In the genomic region with DNA sequence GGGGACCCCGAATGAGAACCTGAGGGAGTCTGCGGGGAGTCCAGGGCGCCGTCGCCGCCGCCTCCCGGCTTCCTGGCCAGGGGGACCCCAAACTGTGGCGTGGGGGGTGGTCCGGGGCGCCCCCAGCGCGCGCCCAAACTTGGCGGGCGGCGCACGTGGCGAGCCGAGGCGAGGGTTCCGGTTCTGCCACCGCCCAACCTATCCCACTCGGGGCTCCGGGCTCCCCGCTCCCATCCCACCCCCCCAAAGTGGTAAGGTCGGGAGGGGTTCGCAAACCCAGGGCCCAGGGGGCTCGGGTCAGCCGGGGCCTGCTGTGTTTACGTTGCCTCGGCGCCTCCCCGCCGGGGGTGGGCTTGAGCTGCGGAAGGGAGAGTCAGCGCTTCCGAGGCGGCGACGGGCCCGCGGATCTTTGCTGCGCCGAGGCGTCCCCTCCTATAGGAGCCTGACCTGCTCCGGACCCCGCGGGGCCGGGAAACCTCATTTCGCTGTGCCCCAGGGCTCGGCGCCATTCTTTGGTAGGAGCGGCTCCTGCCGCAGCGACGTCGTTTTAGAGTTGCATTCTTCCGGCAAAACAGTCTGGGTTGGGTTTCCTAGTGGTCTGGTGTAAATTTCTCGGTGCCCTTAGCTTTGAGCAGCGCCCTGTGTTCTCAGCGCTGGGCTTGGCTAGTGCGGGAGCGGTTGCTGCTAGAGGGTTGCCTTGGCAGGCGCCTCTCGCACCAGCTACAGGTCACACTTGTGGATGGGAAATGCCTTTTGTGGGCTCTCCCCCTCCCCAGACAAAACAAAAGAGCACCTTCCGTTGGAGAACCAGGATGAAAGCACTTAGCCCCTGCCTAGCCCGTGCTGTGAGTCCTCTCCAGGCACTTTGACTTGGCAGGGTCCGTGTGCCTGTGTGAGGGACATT, we compare ENCODE assay signal across 8 cellular contexts. TPM values are rescaled to one million over a fixed set of nuclear protein-coding genes. Genes with fewer than 3 reads are reported as not detected.
DNase-seq lines count a peak whose midpoint lies in the region; ATAC-seq and TF ChIP-seq lines count a peak whose summit lies in the region.

No MANE protein-coding gene starts in this region.

- intact Hi-C loops in Caco-2 (cut with micrococcal nuclease; ENCODE audit: unreplicated experiment) = loop anchor here (5.0 kb wide), 1 partner anchor 64 kb away; no protein-coding TSS in a partner anchor

- peak overlapping the region; percentile 91 for H3K4me2 ChIP-seq in mesendoderm (ENCODE audit: low read length)

- peak; percentile 20 to 23 for ATAC-seq in stimulated activated naive B cell treated with anti-CD40 and anti-IgM and Interleukin-4, amounts not matched to agents 10 μg/mL and 1 μg/mL and 100 μg/mL, for 72 hours (replicated peaks)
- no peak for ATAC-seq in GM18498 (IDR thresholded peaks at IDR 0.05; ENCODE audit: unreplicated experiment)

- no peak for TF ChIP-seq CTCF in Caco-2 (IDR thresholded peaks at IDR 0.05; ENCODE audit: insufficient read depth in 1 of 2, low read depth in 1 of 2, low read length in 1 of 2, severe bottlenecking in 1 of 2, unreplicated experiment in 1 of 2)

- H2BK120ac ChIP-seq in mesendoderm (ENCODE audit: low read depth, low read length) = peak overlapping the region; percentile 90

- H3K9ac ChIP-seq in mesendoderm (ENCODE audit: low read length) = peak overlapping the region; percentile 92

- peaks cover 18% of the 10 kb centered on the region for H3K4me1 Mint-ChIP-seq in Caco-2 (ENCODE audit: low read depth, unreplicated experiment)
- H3K4me1 Mint-ChIP-seq in activated CD4-positive, alpha-beta T cell treated with anti-CD3 and anti-CD28 coated beads, Interleukin-2, amount 10 ng/mL, durations not matched to agents 7 days and 5 days = peaks cover 46% of the 10 kb centered on the region
- peaks cover 39 to 54% of the 10 kb centered on the region in 2 donors for H3K4me1 Mint-ChIP-seq in stimulated activated naive B cell treated with anti-CD40 and anti-IgM and Interleukin-4, amounts not matched to agents 10 μg/mL and 1 μg/mL and 100 μg/mL, for 72 hours

- peak overlapping the region; percentile 82 for H3K4me3 Mint-ChIP-seq in Caco-2 (ENCODE audit: unreplicated experiment)
- H3K4me3 Mint-ChIP-seq in activated CD4-positive, alpha-beta T cell treated with anti-CD3 and anti-CD28 coated beads, Interleukin-2, amount 10 ng/mL, durations not matched to agents 7 days and 5 days = peak overlapping the region; percentile 92
- peak overlapping the region; percentile 92 to 94 for H3K4me3 Mint-ChIP-seq in stimulated activated naive B cell treated with anti-CD40 and anti-IgM and Interleukin-4, amounts not matched to agents 10 μg/mL and 1 μg/mL and 100 μg/mL, for 72 hours

- WGBS in mesendoderm (ENCODE audit: extremely low coverage, insufficient coverage, low lambda C conversion rate) = no CpG with 5 or more reads among the region's 69 CpGs

- no peaks in the 10 kb centered on the region for H3K9me3 ChIP-seq in Caco-2

- H3K4me1 ChIP-seq in Caco-2 (peaks cover 15% of the 10 kb centered on the region; the same call in 1 of the 2 replicates), mesendoderm (ENCODE audit: control insufficient read depth, low read depth, low read length) (peaks cover 8% of the 10 kb centered on the region)

- no peak overlapping the region for H2BK15ac ChIP-seq in mesendoderm (replicated peaks; ENCODE audit: low read depth)

- H3K36me3 ChIP-seq in Caco-2 (ENCODE audit: control insufficient read depth, insufficient read depth, low read length) = peaks cover 1% of the 10 kb centered on the region; the same call in 1 of the 2 replicates
- H3K36me3 ChIP-seq in mesendoderm (ENCODE audit: control insufficient read depth, insufficient read depth, low read length) = peaks cover 6% of the 10 kb centered on the region

- peak overlapping the region; percentile 87 for H3K27ac Mint-ChIP-seq in Caco-2 (ENCODE audit: unreplicated experiment)
- peak overlapping the region; percentile 94 for H3K27ac Mint-ChIP-seq in activated CD4-positive, alpha-beta T cell treated with anti-CD3 and anti-CD28 coated beads, Interleukin-2, amount 10 ng/mL, durations not matched to agents 7 days and 5 days
- peak overlapping the region; percentile 95 for H3K27ac Mint-ChIP-seq in stimulated activated naive B cell treated with anti-CD40 and anti-IgM and Interleukin-4, amounts not matched to agents 10 μg/mL and 1 μg/mL and 100 μg/mL, for 72 hours

- H3K4me3 ChIP-seq in Caco-2 (ENCODE audit: low read depth, low read length) (peak overlapping the region; percentile 84), mesendoderm (ENCODE audit: low read length) (peak overlapping the region; percentile 84)

- H3K9me3 Mint-ChIP-seq in Caco-2 (ENCODE audit: unreplicated experiment) = no peaks in the 10 kb centered on the region
- H3K9me3 Mint-ChIP-seq in activated CD4-positive, alpha-beta T cell treated with anti-CD3 and anti-CD28 coated beads, Interleukin-2, amount 10 ng/mL, durations not matched to agents 7 days and 5 days = no peaks in the 10 kb centered on the region
- no peaks in the 10 kb centered on the region for H3K9me3 Mint-ChIP-seq in stimulated activated naive B cell treated with anti-CD40 and anti-IgM and Interleukin-4, amounts not matched to agents 10 μg/mL and 1 μg/mL and 100 μg/mL, for 72 hours

- H3K27me3 ChIP-seq in Caco-2 (replicated peaks; ENCODE audit: control insufficient read depth, insufficient read depth, low read length) (no peaks in the 10 kb centered on the region), mesendoderm (ENCODE audit: insufficient read depth, low read length, poor library complexity) (no peaks in the 10 kb centered on the region)

- CTCF ChIA-PET in Caco-2 (lab: Charles Lee) = interaction anchor here (0.6 kb wide), 1 partner anchor 13 kb away, joined by 8 read pairs; no protein-coding TSS in a partner anchor
- CTCF ChIA-PET in activated CD4-positive, alpha-beta T cell treated with anti-CD3 and anti-CD28 coated beads, Interleukin-2, amount 10 ng/mL, durations not matched to agents 7 days and 5 days (lab: Charles Lee) = interaction anchor here (0.5 to 1.5 kb wide), 3 partner anchors 25 to 1972 kb away, joined by 3 to 5 read pairs (median 4); a partner anchor contains a TSS

- POLR2A ChIA-PET in Caco-2 (lab: Charles Lee) = no interaction called here
- POLR2A ChIA-PET in activated CD4-positive, alpha-beta T cell treated with anti-CD3 and anti-CD28 coated beads, Interleukin-2, amount 10 ng/mL, durations not matched to agents 7 days and 5 days (lab: Charles Lee) = interaction anchor here (1.0 kb wide), 1 partner anchor 29 kb away, joined by 3 read pairs; no protein-coding TSS in a partner anchor

- no peak overlapping the region for H2BK5ac ChIP-seq in mesendoderm (ENCODE audit: low read length)

- no peaks in the 10 kb centered on the region for H3K79me1 ChIP-seq in mesendoderm (ENCODE audit: low read length)

- H3K79me2 ChIP-seq in mesendoderm (ENCODE audit: control insufficient read depth, insufficient read depth, low read length) = peaks cover 60% of the 10 kb centered on the region

- no peak overlapping the region for H2AK5ac ChIP-seq in mesendoderm (ENCODE audit: low read length)

- no peak overlapping the region for H4K5ac ChIP-seq in mesendoderm (ENCODE audit: low read length)

- peak overlapping the region; percentile 7 for H3K23ac ChIP-seq in mesendoderm (ENCODE audit: low read length)

- H3K56ac ChIP-seq in mesendoderm (ENCODE audit: low read length) = peak overlapping the region; percentile 89

- peak overlapping the region; percentile 99 for H3K4ac ChIP-seq in mesendoderm (ENCODE audit: low read depth, low read length)

- H3K18ac ChIP-seq in mesendoderm (ENCODE audit: low read length) = peak overlapping the region; percentile 96

- peak overlapping the region; percentile 80 for H3K27ac ChIP-seq in mesendoderm (ENCODE audit: low read depth, low read length)

- peaks cover 46% of the 10 kb centered on the region for H3K36me3 Mint-ChIP-seq in Caco-2 (ENCODE audit: insufficient read depth, unreplicated experiment)
- H3K36me3 Mint-ChIP-seq in activated CD4-positive, alpha-beta T cell treated with anti-CD3 and anti-CD28 coated beads, Interleukin-2, amount 10 ng/mL, durations not matched to agents 7 days and 5 days (ENCODE audit: low read depth) = peaks cover 24% of the 10 kb centered on the region
- peaks cover 21 to 26% of the 10 kb centered on the region in 2 donors for H3K36me3 Mint-ChIP-seq in stimulated activated naive B cell treated with anti-CD40 and anti-IgM and Interleukin-4, amounts not matched to agents 10 μg/mL and 1 μg/mL and 100 μg/mL, for 72 hours

- peak overlapping the region; percentile 94 for H4K8ac ChIP-seq in mesendoderm (ENCODE audit: low read depth, low read length)

- BruUV-seq in Caco-2 (replicated peaks; lab: Mats Ljungman, UMichigan) = no TSS peak

- DNase-seq in Caco-2 (peak in 1 of 2 experiments; percentile 38), HuH-7.5 (ENCODE audit: low spot score) (peak; percentile 68), ecto neural progenitor cell (ENCODE audit: low spot score) (peak; percentile 71), mesendoderm (peak; percentile 67), SW480 (ENCODE audit: low spot score) (no peak)
- peak; percentile 65 for DNase-seq in activated CD4-positive, alpha-beta T cell treated with anti-CD3 and anti-CD28 coated beads, Interleukin-2, amount 10 ng/mL, durations not matched to agents 7 days and 5 days
- DNase-seq in stimulated activated naive B cell treated with anti-CD40 and anti-IgM and Interleukin-4, amounts not matched to agents 10 μg/mL and 1 μg/mL and 100 μg/mL, for 72 hours = peak; percentile 29

- no peaks in the 10 kb centered on the region for H3K27me3 Mint-ChIP-seq in Caco-2 (ENCODE audit: insufficient read depth, unreplicated experiment)
- H3K27me3 Mint-ChIP-seq in activated CD4-positive, alpha-beta T cell treated with anti-CD3 and anti-CD28 coated beads, Interleukin-2, amount 10 ng/mL, durations not matched to agents 7 days and 5 days = no peaks in the 10 kb centered on the region
- peaks cover under 1 to 3% of the 10 kb centered on the region in 2 donors for H3K27me3 Mint-ChIP-seq in stimulated activated naive B cell treated with anti-CD40 and anti-IgM and Interleukin-4, amounts not matched to agents 10 μg/mL and 1 μg/mL and 100 μg/mL, for 72 hours

RNA-seq across cellular contexts. Expression of a gene that starts 1.2 kb away (rescaled TPM):
- total RNA-seq in Caco-2 (2022) = 165 and 180 TPM in 2 replicates
- 100 to 1,000 TPM; 235 to 241 TPM for total RNA-seq in activated CD4-positive, alpha-beta T cell treated with anti-CD3 and anti-CD28 coated beads, Interleukin-2, amount 10 ng/mL, durations not matched to agents 7 days and 5 days
- polyA plus RNA-seq in mesendoderm (2013, experiment 1 of 2) = 243 TPM
- 246 TPM for polyA plus RNA-seq in mesendoderm (2013, experiment 2 of 2)

RNA-seq across cellular contexts. Expression of a gene that starts 7.2 kb away (rescaled TPM):
- 67.3 and 75.7 TPM in 2 replicates for total RNA-seq in Caco-2 (2022)
- total RNA-seq in activated CD4-positive, alpha-beta T cell treated with anti-CD3 and anti-CD28 coated beads, Interleukin-2, amount 10 ng/mL, durations not matched to agents 7 days and 5 days = 10 to 100 TPM; 23.0 to 25.9 TPM
- 5.3 TPM for polyA plus RNA-seq in mesendoderm (2013, experiment 1 of 2)
- 6.2 TPM for polyA plus RNA-seq in mesendoderm (2013, experiment 2 of 2)

RNA-seq across cellular contexts. Expression of a gene that starts 24.8 kb away (rescaled TPM):
- 111 and 114 TPM in 2 replicates for total RNA-seq in Caco-2 (2022)
- total RNA-seq in activated CD4-positive, alpha-beta T cell treated with anti-CD3 and anti-CD28 coated beads, Interleukin-2, amount 10 ng/mL, durations not matched to agents 7 days and 5 days = 100 to 1,000 TPM in 1 of 2 experiments, 10 to 100 TPM in 1; 99.3 to 103 TPM
- 40.8 TPM for polyA plus RNA-seq in mesendoderm (2013, experiment 1 of 2)
- 41.7 TPM for polyA plus RNA-seq in mesendoderm (2013, experiment 2 of 2)

RNA-seq across cellular contexts. Expression of a gene that starts 29.6 kb away (rescaled TPM):
- total RNA-seq in Caco-2 (2022) = 1,192 and 1,341 TPM in 2 replicates
- 1,000 to 10,000 TPM; 1,158 to 1,387 TPM for total RNA-seq in activated CD4-positive, alpha-beta T cell treated with anti-CD3 and anti-CD28 coated beads, Interleukin-2, amount 10 ng/mL, durations not matched to agents 7 days and 5 days
- 2,706 TPM for polyA plus RNA-seq in mesendoderm (2013, experiment 1 of 2)
- polyA plus RNA-seq in mesendoderm (2013, experiment 2 of 2) = 2,673 TPM

RNA-seq across cellular contexts. Expression of a gene that starts 41.4 kb away (rescaled TPM):
- 9.5 and 11.3 TPM in 2 replicates for total RNA-seq in Caco-2 (2022)
- total RNA-seq in activated CD4-positive, alpha-beta T cell treated with anti-CD3 and anti-CD28 coated beads, Interleukin-2, amount 10 ng/mL, durations not matched to agents 7 days and 5 days = under 1 TPM; 0.02 to 0.10 TPM
- 0.03 TPM for polyA plus RNA-seq in mesendoderm (2013, experiment 1 of 2)
- 0.06 TPM for polyA plus RNA-seq in mesendoderm (2013, experiment 2 of 2)
